ENCODE assay signal across 1 cellular context in genomic region chr6:36318690-36319435, GRCh38.
TF ChIP-seq lines count a peak whose summit lies in the region.

No MANE protein-coding gene starts in this region.

TF ChIP-seq in GM23338, 12 proteins besides CTCF, POLR2A, EP300 and RAD21 (continued from another document):
- TF ChIP-seq ZNF462 (CRISPR knock-in tag; IDR thresholded peaks at IDR 0.05): no peak
- TF ChIP-seq POLR2AphosphoS5 (IDR thresholded peaks at IDR 0.05; ENCODE audit: low read depth): no peak
- no peak for TF ChIP-seq JUNB (IDR thresholded peaks at IDR 0.05; ENCODE audit: unreplicated experiment)
- no peak for TF ChIP-seq ZNF114 (CRISPR knock-in tag; IDR thresholded peaks at IDR 0.05)
- TF ChIP-seq EZH2phosphoT487 (IDR thresholded peaks at IDR 0.05; ENCODE audit: unreplicated experiment): no peak
- TF ChIP-seq REST (IDR thresholded peaks at IDR 0.05; ENCODE audit: unreplicated experiment): no peak
- TF ChIP-seq ETS1 (IDR thresholded peaks at IDR 0.05): no peak
- TF ChIP-seq ZNF331 (CRISPR knock-in tag; IDR thresholded peaks at IDR 0.05; ENCODE audit: low read depth): no peak
- TF ChIP-seq CREB1 (CRISPR knock-in tag; IDR thresholded peaks at IDR 0.05; ENCODE audit: low read depth): no peak
- TF ChIP-seq EZH2 (IDR thresholded peaks at IDR 0.05; ENCODE audit: low read depth, unreplicated experiment): no peak
- no peak for TF ChIP-seq NANOG (IDR thresholded peaks at IDR 0.05; ENCODE audit: borderline replicate concordance)
